Comparison of ENCODE assay signal across 19 cellular contexts in the genomic region with DNA sequence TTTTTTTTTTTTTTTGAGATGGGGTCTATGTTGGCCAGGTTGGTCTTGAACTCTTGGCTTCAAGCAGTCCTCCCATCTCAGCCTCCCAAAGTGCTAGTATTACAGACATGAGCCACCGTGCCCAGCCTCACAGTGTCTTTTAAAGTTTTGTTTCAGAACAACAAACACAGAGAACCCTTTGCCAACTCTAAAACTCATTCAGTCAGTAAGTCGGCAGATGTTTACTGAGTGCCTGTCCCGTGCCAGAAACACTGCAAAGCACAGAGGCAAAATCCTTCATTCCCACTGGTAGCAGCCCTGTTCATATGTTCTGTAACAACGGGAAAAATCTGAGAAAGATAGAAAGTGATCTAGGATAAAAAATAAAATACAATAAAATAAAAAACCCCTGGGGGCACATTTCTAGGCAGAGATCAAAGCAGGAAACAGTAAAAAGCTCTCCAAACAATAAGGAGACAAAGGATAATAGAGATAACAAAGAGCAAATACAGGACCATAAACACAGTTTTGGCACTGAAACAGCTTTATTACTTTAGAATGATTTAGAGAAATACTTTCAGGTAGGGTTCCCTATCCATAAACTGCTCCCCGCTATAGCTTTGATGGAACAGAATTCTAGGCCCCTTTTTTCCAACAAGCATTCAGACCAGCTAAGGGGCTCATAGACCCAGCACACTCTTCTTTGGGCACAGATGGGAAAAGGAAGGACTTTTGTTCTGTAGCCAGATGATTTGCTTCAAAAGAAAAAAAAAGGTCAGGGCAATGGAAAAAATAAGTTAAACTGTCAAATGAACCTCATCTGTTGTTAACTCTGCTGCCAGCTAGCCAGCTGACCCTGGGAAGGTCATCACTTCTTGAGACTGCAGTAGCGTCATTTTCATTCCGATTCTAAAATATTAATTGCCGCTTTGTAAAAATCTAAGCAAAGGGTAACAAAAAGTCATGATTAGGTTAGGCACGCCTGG.
"Had no signal": no experiment of that assay in that cellular context is flagged by ENCODE, and none has a peak within 500 bp of the region (broad histone marks: within the 10 kb centered on the region; RNA-seq: fewer than 3 reads in every experiment).

No MANE protein-coding gene starts in this region.

- H3K36me3 ChIP-seq: colonic mucosa, gastrocnemius medialis, heart right ventricle, neutrophil, right atrium auricular region had no signal

- H3K9me3 ChIP-seq: colonic mucosa, gastrocnemius medialis, heart right ventricle, neutrophil, right atrium auricular region had no signal

- ATAC-seq: activated CD8-positive, alpha-beta T cell treated with anti-CD3 and anti-CD28 coated beads, Interleukin-2, amount 10 ng/mL, durations not matched to agents 7 days and 5 days; natural killer cell; stimulated activated memory B cell treated with anti-CD40 and anti-IgM and Interleukin-4, amounts not matched to agents 10 μg/mL and 1 μg/mL and 100 μg/mL, for 72 hours had no signal

- H3K4me1 ChIP-seq: colonic mucosa, gastrocnemius medialis had no signal

- DNase-seq: activated B cell treated with CpG ODN at 0.5 μM for 24 hours; activated CD4-positive, alpha-beta T cell treated with anti-CD3 and anti-CD28 coated beads, Interleukin-2, amount 10 ng/mL, durations not matched to agents 24 days and 14 days; activated CD8-positive, alpha-beta T cell treated with anti-CD3 and anti-CD28 coated beads, Interleukin-2, amount 10 ng/mL, durations not matched to agents 7 days and 5 days; activated gamma-delta T cell treated with Interleukin-2 at 50 U/mL for 16 hours; activated naive CD8-positive, alpha-beta T cell treated with anti-CD3 and anti-CD28 coated beads for 36 hours; central memory CD4-positive, alpha-beta T cell; colonic mucosa; effector CD8-positive, alpha-beta T cell; gastrocnemius medialis; heart right ventricle; natural killer cell; stimulated activated CD4-positive, alpha-beta T cell treated with anti-CD3 and anti-CD28 coated beads, Interleukin-2, amount 100 ng/mL, for 48 hours; T-helper 2 cell had no signal

- H3K27me3 ChIP-seq: colonic mucosa, gastrocnemius medialis, heart right ventricle, neutrophil, right atrium auricular region had no signal

- FAIRE-seq: TTC549, urothelium cell line had no signal

- H3K27ac ChIP-seq: colonic mucosa, epithelial cell of prostate, gastrocnemius medialis, neutrophil, right atrium auricular region had no signal

- H3K4me3 ChIP-seq: colonic mucosa, gastrocnemius medialis, heart right ventricle, right atrium auricular region had no signal
